In the genomic region with DNA sequence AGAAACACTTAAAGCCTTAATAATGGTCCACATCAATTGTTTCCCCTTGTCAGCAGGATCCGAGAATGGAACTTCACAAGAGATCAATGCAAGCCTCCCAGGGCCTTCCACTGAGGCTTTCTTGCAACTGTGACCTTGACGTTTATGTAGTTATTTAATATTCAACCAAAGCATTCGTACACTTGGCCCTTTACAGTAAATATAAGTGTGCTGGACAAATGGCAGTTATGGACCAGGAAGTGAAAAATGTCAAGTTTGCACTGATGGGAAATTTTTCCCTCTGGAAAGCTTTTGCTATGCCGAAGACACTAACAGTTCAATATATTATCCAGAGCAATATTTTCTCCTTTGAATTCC, we compare ENCODE assay signal across 30 cellular contexts.
"Had no signal": no experiment of that assay in that cellular context is flagged by ENCODE, and none has a peak within 500 bp of the region (broad histone marks: within the 10 kb centered on the region; RNA-seq: fewer than 3 reads in every experiment).

No MANE protein-coding gene starts in this region.

- H3K4me3 ChIP-seq: psoas muscle, skin epidermis, smooth muscle cell, spleen, stomach, thoracic aorta, thyroid gland, tibial nerve, upper lobe of left lung, vagina had no signal

- H3K36me3 Mint-ChIP-seq: natural killer cell treated with Interleukin-12 subunit alpha and Interleukin-12 subunit beta and Interleukin-15 and Interleukin-18, amount 100 ng/mL, for 72 hours; stimulated activated effector memory CD8-positive, alpha-beta T cell treated with anti-CD3 and anti-CD28 coated beads, Interleukin-12 subunit alpha, Interleukin-12 subunit beta, amount 100 ng/mL, for 72 hours had no signal

- H3K9me3 ChIP-seq: neutrophil, psoas muscle, spleen, stomach, thoracic aorta, thyroid gland, tibial nerve, upper lobe of left lung, vagina had no signal

- H2AFZ ChIP-seq: parathyroid adenoma had no signal

- ATAC-seq: naive thymus-derived CD8-positive, alpha-beta T cell; natural killer cell treated with Interleukin-12 subunit alpha and Interleukin-12 subunit beta and Interleukin-15 and Interleukin-18, amount 100 ng/mL, for 72 hours; psoas muscle; right cardiac atrium; sciatic nerve; stimulated activated effector memory CD8-positive, alpha-beta T cell treated with anti-CD3 and anti-CD28 coated beads, Interleukin-12 subunit alpha, Interleukin-12 subunit beta, amount 100 ng/mL, for 72 hours; stimulated activated naive B cell treated with anti-CD40 and anti-IgM and Interleukin-4, amounts not matched to agents 10 μg/mL and 1 μg/mL and 100 μg/mL, for 72 hours had no signal

- H3K9ac ChIP-seq: parathyroid adenoma had no signal

- H3K27ac ChIP-seq: neutrophil, parathyroid adenoma, psoas muscle, skin epidermis, spleen, thoracic aorta, thyroid gland, tibial nerve, upper lobe of left lung, vagina had no signal

- FAIRE-seq: urothelium cell line had no signal

- H3K4me2 ChIP-seq: smooth muscle cell had no signal

- H3K4me1 Mint-ChIP-seq: neural crest cell; stimulated activated effector memory CD8-positive, alpha-beta T cell treated with anti-CD3 and anti-CD28 coated beads, Interleukin-12 subunit alpha, Interleukin-12 subunit beta, amount 100 ng/mL, for 72 hours had no signal

- H3K27me3 Mint-ChIP-seq: naive thymus-derived CD8-positive, alpha-beta T cell; natural killer cell treated with Interleukin-12 subunit alpha and Interleukin-12 subunit beta and Interleukin-15 and Interleukin-18, amount 100 ng/mL, for 72 hours; stimulated activated naive B cell treated with anti-CD40 and anti-IgM and Interleukin-4, amounts not matched to agents 10 μg/mL and 1 μg/mL and 100 μg/mL, for 72 hours; stimulated activated naive CD8-positive, alpha-beta T cell treated with anti-CD3 and anti-CD28 coated beads, Interleukin-15, Interleukin-2, amounts not matched to agents 100 ng/mL and 50 ng/mL, for 24 hours had no signal

- H3K27me3 ChIP-seq: neutrophil, spleen, stomach, thyroid gland, tibial nerve, upper lobe of left lung, vagina had no signal

- H3K4me3 Mint-ChIP-seq: naive thymus-derived CD8-positive, alpha-beta T cell; natural killer cell treated with Interleukin-12 subunit alpha and Interleukin-12 subunit beta and Interleukin-15 and Interleukin-18, amount 100 ng/mL, for 72 hours; neural crest cell; stimulated activated effector memory CD8-positive, alpha-beta T cell treated with anti-CD3 and anti-CD28 coated beads, Interleukin-12 subunit alpha, Interleukin-12 subunit beta, amount 100 ng/mL, for 72 hours; stimulated activated naive B cell treated with anti-CD40 and anti-IgM and Interleukin-4, amounts not matched to agents 10 μg/mL and 1 μg/mL and 100 μg/mL, for 72 hours; stimulated activated naive CD8-positive, alpha-beta T cell treated with anti-CD3 and anti-CD28 coated beads, Interleukin-15, Interleukin-2, amounts not matched to agents 100 ng/mL and 50 ng/mL, for 24 hours had no signal

- DNase-seq: naive thymus-derived CD8-positive, alpha-beta T cell; nucleus accumbens; posterior cingulate gyrus; psoas muscle; right cardiac atrium; spleen; stimulated activated CD4-positive, alpha-beta T cell treated with anti-CD3 and anti-CD28 coated beads, Interleukin-12 subunit alpha, Interleukin-12 subunit beta, amount 100 ng/mL, for 4 hours; stimulated activated CD4-positive, alpha-beta T cell treated with anti-CD3 and anti-CD28 coated beads, Interleukin-1b, Interleukin-23, amount 100 ng/mL, for 48 hours; stimulated activated CD4-positive, alpha-beta T cell treated with anti-CD3 and anti-CD28 coated beads, Interleukin-4, amount 100 ng/mL, for 1 hour; stimulated activated naive B cell treated with anti-CD40 and anti-IgM and Interleukin-4, amounts not matched to agents 10 μg/mL and 1 μg/mL and 100 μg/mL, for 72 hours; stimulated activated naive CD4-positive, alpha-beta T cell treated with Interleukin-2 at 50 U/mL for 16 hours; stomach; thyroid gland; trophoblast cell; upper lobe of left lung had no signal

- H3K4me1 ChIP-seq: parathyroid adenoma, vagina had no signal

- H3K36me3 ChIP-seq: neutrophil, thyroid gland, vagina had no signal

- H3K27ac Mint-ChIP-seq: naive thymus-derived CD8-positive, alpha-beta T cell; natural killer cell treated with Interleukin-12 subunit alpha and Interleukin-12 subunit beta and Interleukin-15 and Interleukin-18, amount 100 ng/mL, for 72 hours; progenitor cell of endocrine pancreas; stimulated activated effector memory CD8-positive, alpha-beta T cell treated with anti-CD3 and anti-CD28 coated beads, Interleukin-12 subunit alpha, Interleukin-12 subunit beta, amount 100 ng/mL, for 72 hours; stimulated activated naive B cell treated with anti-CD40 and anti-IgM and Interleukin-4, amounts not matched to agents 10 μg/mL and 1 μg/mL and 100 μg/mL, for 72 hours; stimulated activated naive CD8-positive, alpha-beta T cell treated with anti-CD3 and anti-CD28 coated beads, Interleukin-15, Interleukin-2, amounts not matched to agents 100 ng/mL and 50 ng/mL, for 24 hours had no signal

- H3K9me3 Mint-ChIP-seq: naive thymus-derived CD8-positive, alpha-beta T cell; natural killer cell treated with Interleukin-12 subunit alpha and Interleukin-12 subunit beta and Interleukin-15 and Interleukin-18, amount 100 ng/mL, for 72 hours; nephron progenitor cell; neural crest cell; stimulated activated effector memory CD8-positive, alpha-beta T cell treated with anti-CD3 and anti-CD28 coated beads, Interleukin-12 subunit alpha, Interleukin-12 subunit beta, amount 100 ng/mL, for 72 hours; stimulated activated naive B cell treated with anti-CD40 and anti-IgM and Interleukin-4, amounts not matched to agents 10 μg/mL and 1 μg/mL and 100 μg/mL, for 72 hours; stimulated activated naive CD8-positive, alpha-beta T cell treated with anti-CD3 and anti-CD28 coated beads, Interleukin-15, Interleukin-2, amounts not matched to agents 100 ng/mL and 50 ng/mL, for 24 hours had no signal
